9 cellular contexts compared by ENCODE assay signal in the genomic region with DNA sequence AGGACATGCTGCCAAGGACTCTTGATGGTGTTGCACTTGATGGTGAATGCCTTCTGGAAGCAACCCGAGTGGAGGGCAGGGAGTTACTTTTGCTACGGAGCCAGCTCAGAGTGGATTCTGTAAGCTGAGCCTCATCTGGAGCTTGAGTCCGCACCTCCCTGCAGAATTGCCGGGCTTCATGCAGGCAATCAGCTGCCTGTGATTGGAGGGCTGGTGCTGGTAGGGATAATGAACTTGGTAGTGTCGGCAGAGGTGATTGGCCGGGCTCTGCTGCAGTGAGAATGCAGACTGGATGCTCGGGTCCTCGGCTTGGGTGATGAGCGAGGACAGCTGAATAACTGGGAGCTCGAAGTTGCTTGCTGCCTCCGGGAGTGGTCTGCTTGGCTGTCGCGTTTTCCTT. TPM values are rescaled to one million over a fixed set of nuclear protein-coding genes. Genes with fewer than 3 reads are reported as not detected.
A peak's percentile ranks its signal among the peaks of the same experiment; 100 is the strongest.
DNase-seq lines count a peak whose midpoint lies in the region; ATAC-seq and TF ChIP-seq lines count a peak whose summit lies in the region.
"Had no signal": no experiment of that assay in that cellular context is flagged by ENCODE, and none has a peak within 500 bp of the region (broad histone marks: within the 10 kb centered on the region; RNA-seq: fewer than 3 reads in every experiment).

No MANE protein-coding gene starts in this region.

- 67 to 87% (median 74%) methylated on average over 13 of the region's 13 CpGs for WGBS in spleen, 5 donors

- H3K36me3 ChIP-seq in GM23338 (ENCODE audit: insufficient read depth) = no peaks in the 10 kb centered on the region; the same call in 1 of the 2 replicates
- H3K36me3 ChIP-seq in spleen = peaks cover 0 to 27% (median 0%) of the 10 kb centered on the region in 6 donors
- H3K36me3 ChIP-seq in HAP-1 (replicated peaks) = no peaks in the 10 kb centered on the region

- H3K4me1 ChIP-seq in GM23338 (ENCODE audit: insufficient read depth) = no peaks in the 10 kb centered on the region; the same call in 1 of the 2 replicates
- H3K4me1 ChIP-seq in spleen = peaks cover 42 to 88% (median 77%) of the 10 kb centered on the region in 6 donors
- H3K4me1 ChIP-seq in HAP-1 = peaks cover 12% of the 10 kb centered on the region

- H3K9me3 ChIP-seq in spleen (no peaks in the 10 kb centered on the region), HAP-1 (no peaks in the 10 kb centered on the region)

- no peaks in the 10 kb centered on the region for H3K36me3 Mint-ChIP-seq in GM23338 (ENCODE audit: low read depth)
- peaks cover 22% of the 10 kb centered on the region for H3K36me3 Mint-ChIP-seq in activated naive CD8-positive, alpha-beta T cell treated with anti-CD3 and anti-CD28 coated beads for 36 hours

- TF ChIP-seq POLR2A in spleen (IDR thresholded peaks at IDR 0.05) = no peak

- peak overlapping the region; percentile 46 for H3K27ac ChIP-seq in GM23338 (ENCODE audit: low read depth)
- peak overlapping the region in 2 of 8 donors; percentile 83 to 89 for H3K27ac ChIP-seq in spleen

- intact Hi-C loops in spleen (cut with DNase I; ENCODE audit: low total_unique reads) = loop anchor here (10.0 kb wide), 1 partner anchor 46 kb away; no protein-coding TSS in a partner anchor

- no peaks in the 10 kb centered on the region for H3K9me3 Mint-ChIP-seq in GM23338
- no peaks in the 10 kb centered on the region for H3K9me3 Mint-ChIP-seq in activated naive CD8-positive, alpha-beta T cell treated with anti-CD3 and anti-CD28 coated beads for 36 hours

- H3K4me3 ChIP-seq in GM23338 (no peak overlapping the region), spleen (no peak overlapping the region), HAP-1 (no peak overlapping the region)

- DNase-seq in GM23338 (ENCODE audit: low spot score) = peak; percentile 94
- no peak for DNase-seq in activated naive CD8-positive, alpha-beta T cell treated with anti-CD3 and anti-CD28 coated beads for 36 hours
- DNase-seq in hypothalamus (lab: John Stamatoyannopoulos, UW) = peak in 48 of 51 donors; percentile 30 to 95 (median 78)
- DNase-seq in spleen = peak; percentile 54
- no peak for DNase-seq in HAP-1 (ENCODE audit: low spot score in 2 of 2)
- no peak for DNase-seq in COLO668 (lab: John Stamatoyannopoulos, UW; ENCODE audit: unreplicated experiment)

- TF ChIP-seq CTCF in GM23338 (conservative IDR thresholded peaks at IDR 0.05; ENCODE audit: low read depth in 2 of 2) (no peak), spleen (IDR thresholded peaks at IDR 0.05 in 8 of 11, conservative IDR thresholded peaks at IDR 0.05 in 3 of 11) (no peak)

- peak overlapping the region; percentile 39 for H3K4me3 Mint-ChIP-seq in GM23338
- H3K4me3 Mint-ChIP-seq in activated naive CD8-positive, alpha-beta T cell treated with anti-CD3 and anti-CD28 coated beads for 36 hours = peak overlapping the region; percentile 10

- H3K4me2 ChIP-seq in GM23338 = 0 out of 2 replicates have a peak overlapping the region, but pooled peaks have one; percentile 42

- in situ Hi-C loops in HAP-1 (cut with MboI; ENCODE audit: low sequenced_read_pairs) = no loop called here

- H3K9me2 ChIP-seq in GM23338 (ENCODE audit: insufficient read depth) = no peaks in the 10 kb centered on the region

- H3K27ac Mint-ChIP-seq in GM23338 = peak overlapping the region; percentile 82
- H3K27ac Mint-ChIP-seq in activated naive CD8-positive, alpha-beta T cell treated with anti-CD3 and anti-CD28 coated beads for 36 hours = peak overlapping the region; percentile 18

- H2AFZ ChIP-seq in GM23338 = no peak overlapping the region

- H3K27me3 Mint-ChIP-seq in GM23338 (ENCODE audit: insufficient read depth, low read depth, poor library complexity) = peaks cover 7% of the 10 kb centered on the region
- H3K27me3 Mint-ChIP-seq in activated naive CD8-positive, alpha-beta T cell treated with anti-CD3 and anti-CD28 coated beads for 36 hours = no peaks in the 10 kb centered on the region

- H3K27me3 ChIP-seq in GM23338 (ENCODE audit: insufficient read depth) = no peaks in the 10 kb centered on the region
- no peaks in the 10 kb centered on the region for H3K27me3 ChIP-seq in spleen (replicated peaks in 1 of 7)
- no peaks in the 10 kb centered on the region for H3K27me3 ChIP-seq in HAP-1 (ENCODE audit: low read depth)

- peaks cover 9% of the 10 kb centered on the region; the same call in 1 of the 2 replicates for H3F3A ChIP-seq in GM23338 (replicated peaks; ENCODE audit: low read depth)

- H4K20me1 ChIP-seq in GM23338 (replicated peaks; ENCODE audit: insufficient read depth) = peaks cover 3% of the 10 kb centered on the region

- H3K79me2 ChIP-seq in GM23338 (replicated peaks; ENCODE audit: insufficient read depth) = peaks cover 57% of the 10 kb centered on the region

- peaks cover 22% of the 10 kb centered on the region for H3K4me1 Mint-ChIP-seq in GM23338
- peaks cover 71% of the 10 kb centered on the region for H3K4me1 Mint-ChIP-seq in activated naive CD8-positive, alpha-beta T cell treated with anti-CD3 and anti-CD28 coated beads for 36 hours

- ATAC-seq in GM23338 (peak; percentile 96), GM19455 (IDR thresholded peaks at IDR 0.05; ENCODE audit: unreplicated experiment) (no peak), HG02885 (IDR thresholded peaks at IDR 0.05; ENCODE audit: poor library complexity, unreplicated experiment) (no peak)
- ATAC-seq: HCT116 had no signal

TF ChIP-seq in GM23338, 12 proteins besides CTCF, POLR2A, EP300 and RAD21:
- TF ChIP-seq, protein P1, sequence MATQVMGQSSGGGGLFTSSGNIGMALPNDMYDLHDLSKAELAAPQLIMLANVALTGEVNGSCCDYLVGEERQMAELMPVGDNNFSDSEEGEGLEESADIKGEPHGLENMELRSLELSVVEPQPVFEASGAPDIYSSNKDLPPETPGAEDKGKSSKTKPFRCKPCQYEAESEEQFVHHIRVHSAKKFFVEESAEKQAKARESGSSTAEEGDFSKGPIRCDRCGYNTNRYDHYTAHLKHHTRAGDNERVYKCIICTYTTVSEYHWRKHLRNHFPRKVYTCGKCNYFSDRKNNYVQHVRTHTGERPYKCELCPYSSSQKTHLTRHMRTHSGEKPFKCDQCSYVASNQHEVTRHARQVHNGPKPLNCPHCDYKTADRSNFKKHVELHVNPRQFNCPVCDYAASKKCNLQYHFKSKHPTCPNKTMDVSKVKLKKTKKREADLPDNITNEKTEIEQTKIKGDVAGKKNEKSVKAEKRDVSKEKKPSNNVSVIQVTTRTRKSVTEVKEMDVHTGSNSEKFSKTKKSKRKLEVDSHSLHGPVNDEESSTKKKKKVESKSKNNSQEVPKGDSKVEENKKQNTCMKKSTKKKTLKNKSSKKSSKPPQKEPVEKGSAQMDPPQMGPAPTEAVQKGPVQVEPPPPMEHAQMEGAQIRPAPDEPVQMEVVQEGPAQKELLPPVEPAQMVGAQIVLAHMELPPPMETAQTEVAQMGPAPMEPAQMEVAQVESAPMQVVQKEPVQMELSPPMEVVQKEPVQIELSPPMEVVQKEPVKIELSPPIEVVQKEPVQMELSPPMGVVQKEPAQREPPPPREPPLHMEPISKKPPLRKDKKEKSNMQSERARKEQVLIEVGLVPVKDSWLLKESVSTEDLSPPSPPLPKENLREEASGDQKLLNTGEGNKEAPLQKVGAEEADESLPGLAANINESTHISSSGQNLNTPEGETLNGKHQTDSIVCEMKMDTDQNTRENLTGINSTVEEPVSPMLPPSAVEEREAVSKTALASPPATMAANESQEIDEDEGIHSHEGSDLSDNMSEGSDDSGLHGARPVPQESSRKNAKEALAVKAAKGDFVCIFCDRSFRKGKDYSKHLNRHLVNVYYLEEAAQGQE (IDR thresholded peaks at IDR 0.05; ENCODE audit: unreplicated experiment) = no peak
- TF ChIP-seq EZH2phosphoT487 (IDR thresholded peaks at IDR 0.05; ENCODE audit: unreplicated experiment) = no peak
- no peak for TF ChIP-seq STAT1 (IDR thresholded peaks at IDR 0.05; ENCODE audit: unreplicated experiment)
- peak; percentile 35; the same call in 1 of the 2 replicates for TF ChIP-seq CREB1 (CRISPR knock-in tag; IDR thresholded peaks at IDR 0.05; ENCODE audit: low read depth)
- no peak for TF ChIP-seq JUNB (IDR thresholded peaks at IDR 0.05; ENCODE audit: unreplicated experiment)

RNA-seq across cellular contexts. Expression of a gene that starts 23.1 kb away (rescaled TPM):
- total RNA-seq in GM23338 (2014; rRNA removed; shearing (Covaris generic)) = 21.2 and 27.0 TPM in 2 replicates
- polyA plus RNA-seq in GM23338 (2016; fragmentation: Nextera tagmentation; extraction: Ambion mirVana) (6.1 and 7.1 TPM in 2 replicates), spleen (10 to 100 TPM in 1 of 3 donors, 1 to 10 TPM in 2; 6.2 to 13.6 (median 6.5) TPM)
- 10 to 100 TPM; 13.0 to 14.5 TPM for total RNA-seq in activated naive CD8-positive, alpha-beta T cell treated with anti-CD3 and anti-CD28 coated beads for 36 hours
- 10 to 100 TPM; 20.2 to 44.7 (median 26.0) TPM for total RNA-seq in spleen

RNA-seq across cellular contexts. Expression of a gene that starts 24.0 kb away (rescaled TPM):
- 5.5 and 6.7 TPM in 2 replicates for total RNA-seq in GM23338 (2014; rRNA removed; shearing (Covaris generic))
- polyA plus RNA-seq in GM23338 (2016; fragmentation: Nextera tagmentation; extraction: Ambion mirVana) = 4.0 and 4.9 TPM in 2 replicates
- 10 to 100 TPM; 11.2 to 12.0 TPM for total RNA-seq in activated naive CD8-positive, alpha-beta T cell treated with anti-CD3 and anti-CD28 coated beads for 36 hours
- 10 to 100 TPM in 6 of 7 donors, 1 to 10 TPM in 1; 9.3 to 14.3 (median 11.7) TPM for total RNA-seq in spleen
- polyA plus RNA-seq in spleen = 10 to 100 TPM; 10.6 to 15.4 (median 10.8) TPM

RNA-seq across cellular contexts. Expression of a gene that starts 36.4 kb away (rescaled TPM):
- 108 and 124 TPM in 2 replicates for total RNA-seq in GM23338 (2014; rRNA removed; shearing (Covaris generic))
- polyA plus RNA-seq in GM23338 (2016; fragmentation: Nextera tagmentation; extraction: Ambion mirVana) (56.3 and 59.7 TPM in 2 replicates), spleen (10 to 100 TPM; 45.8 to 71.2 (median 54.0) TPM)
- total RNA-seq in activated naive CD8-positive, alpha-beta T cell treated with anti-CD3 and anti-CD28 coated beads for 36 hours = 10 to 100 TPM; 63.3 to 66.1 TPM
- 10 to 100 TPM; 45.2 to 66.6 (median 58.5) TPM for total RNA-seq in spleen

RNA-seq across cellular contexts. Expression of a gene that starts 58.1 kb away (rescaled TPM):
- 0.27 TPM in 1 of 2 replicates, not detected in the other for total RNA-seq in GM23338 (2014; rRNA removed; shearing (Covaris generic))
- polyA plus RNA-seq in GM23338 (2016; fragmentation: Nextera tagmentation; extraction: Ambion mirVana) (2.0 and 2.7 TPM in 2 replicates), spleen (10 to 100 TPM; 10.7 to 17.5 (median 13.3) TPM)
- not detected for total RNA-seq in activated naive CD8-positive, alpha-beta T cell treated with anti-CD3 and anti-CD28 coated beads for 36 hours
- 100 to 1,000 TPM in 1 of 7 donors, 10 to 100 TPM in 5, 1 to 10 TPM in 1; 7.7 to 218 (median 20.3) TPM for total RNA-seq in spleen

Comparison
In these comparisons a context has a peak if more than half of its experiments do, and no peak if none do; other contexts are left out.
1. DNase-seq: peak in GM23338 (single experiment), hypothalamus (48 of 51) and spleen (single experiment); none in activated naive CD8-positive, alpha-beta T cell treated with anti-CD3 and anti-CD28 coated beads for 36 hours (single experiment), HAP-1 (0 of 2) and COLO668 (single experiment).